In genomic region chr5:116521173-116521872, GRCh38 we compare ENCODE assay signal across 1 cellular context.
TF ChIP-seq lines count a peak whose summit lies in the region.

No MANE protein-coding gene starts in this region.

TF ChIP-seq in GM23338, 12 proteins besides CTCF, POLR2A, EP300 and RAD21 (continued from another document):
- TF ChIP-seq ETS1 (IDR thresholded peaks at IDR 0.05) (no peak), CREB1 (CRISPR knock-in tag; IDR thresholded peaks at IDR 0.05; ENCODE audit: low read depth) (no peak), NANOG (IDR thresholded peaks at IDR 0.05; ENCODE audit: borderline replicate concordance) (no peak), ZNF331 (CRISPR knock-in tag; IDR thresholded peaks at IDR 0.05; ENCODE audit: low read depth) (no peak), POLR2AphosphoS5 (IDR thresholded peaks at IDR 0.05; ENCODE audit: low read depth) (no peak), ZNF114 (CRISPR knock-in tag; IDR thresholded peaks at IDR 0.05) (no peak)
TF ChIP-seq in GM23338: peak in this region for 0.
